Comparison of ENCODE assay signal across 25 cellular contexts in the genomic region with DNA sequence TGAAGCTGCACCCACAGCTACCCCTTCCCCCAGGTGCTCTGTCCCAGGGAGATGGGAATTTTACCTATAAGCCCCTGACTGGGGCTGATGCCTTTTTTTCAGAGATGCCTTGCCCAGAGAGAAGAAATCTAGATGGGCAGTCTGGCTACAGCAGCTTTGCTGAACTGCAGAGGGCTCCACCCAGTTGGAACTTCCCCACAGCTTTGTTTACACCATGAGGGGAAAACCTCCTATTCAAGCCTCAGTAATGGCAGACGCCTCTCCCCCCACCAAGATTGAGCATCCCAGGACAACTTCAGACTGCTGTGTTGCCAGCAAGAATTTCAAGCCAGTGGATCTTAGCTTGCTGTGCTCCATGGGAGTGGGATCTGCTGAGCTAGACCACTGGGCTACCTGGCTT.
DNase-seq lines count a peak whose midpoint lies in the region; ATAC-seq, FAIRE-seq and TF ChIP-seq lines count a peak whose summit lies in the region.
"Had no signal": no experiment of that assay in that cellular context is flagged by ENCODE, and none has a peak within 500 bp of the region (broad histone marks: within the 10 kb centered on the region; RNA-seq: fewer than 3 reads in every experiment).

No MANE protein-coding gene starts in this region.

- TF ChIP-seq CTCF in OCI-LY3 (IDR thresholded peaks at IDR 0.05; ENCODE audit: low read depth, low read length) (peak; percentile 19; the same call in 1 of the 2 replicates), coronary artery (IDR thresholded peaks at IDR 0.05) (no peak)

- H3K27me3 ChIP-seq in OCI-LY3 (ENCODE audit: low read depth, low read length): no peaks in the 10 kb centered on the region
- H3K27me3 ChIP-seq: BLaER1 had no signal

- H3K9me3 ChIP-seq in OCI-LY3 (ENCODE audit: insufficient read depth, low read length): peaks cover 27% of the 10 kb centered on the region; the same call in 1 of the 2 replicates
- H3K9me3 ChIP-seq: BE2C had no signal

- H3K4me1 ChIP-seq in OCI-LY3 (ENCODE audit: low read length): peaks cover 19% of the 10 kb centered on the region
- H3K4me1 ChIP-seq: BE2C, BLaER1 had no signal

- no peak for TF ChIP-seq POLR2A in GM12892 (IDR thresholded peaks at IDR 0.05; ENCODE audit: low read depth, low read length)

- ATAC-seq in HG02588 (IDR thresholded peaks at IDR 0.05; ENCODE audit: unreplicated experiment): no peak

- peak overlapping the region; percentile 13; the same call in 1 of the 2 replicates for H3K4me3 ChIP-seq in OCI-LY3 (ENCODE audit: low read length)
- H3K4me3 ChIP-seq in coronary artery: no peak overlapping the region
- H3K4me3 ChIP-seq: BLaER1 had no signal

- H3K27ac ChIP-seq in OCI-LY3 (ENCODE audit: low read length) (peak overlapping the region; percentile 45), coronary artery (no peak overlapping the region)
- H3K27ac ChIP-seq: BLaER1 had no signal

- peak; percentile 9 for FAIRE-seq in GM12892 (lab: Jason Lieb, UNC)
- FAIRE-seq: A204.1, GM12891, GM18507 had no signal

- peak overlapping the region; percentile 43 for H3K4me2 ChIP-seq in OCI-LY3 (ENCODE audit: low read length)
- H3K4me2 ChIP-seq: BLaER1 had no signal

- peak overlapping the region; percentile 55 for H2AFZ ChIP-seq in OCI-LY3 (ENCODE audit: low read depth, low read length)

- no peaks in the 10 kb centered on the region for H4K20me1 ChIP-seq in OCI-LY3 (ENCODE audit: insufficient read depth, low read length)
- H4K20me1 ChIP-seq: BLaER1 had no signal

- peak overlapping the region; percentile 25; the same call in 1 of the 2 replicates for H3K9ac ChIP-seq in OCI-LY3 (ENCODE audit: low read length)
- H3K9ac ChIP-seq: BLaER1 had no signal

- no peaks in the 10 kb centered on the region for H3K79me2 ChIP-seq in OCI-LY3 (ENCODE audit: low read length)

- DNase-seq in GM12892 (ENCODE audit: insufficient read length) (no peak), coronary artery (ENCODE audit: low spot score) (peak; percentile 14), GM19240 (ENCODE audit: insufficient read length, low spot score) (no peak), foreskin melanocyte (no peak)
- DNase-seq: 8988T; ACHN; BE2C; C1 segment of cervical spinal cord; CD4-positive, alpha-beta memory T cell; CD4-positive, CD25-positive, alpha-beta regulatory T cell; CD8-positive, alpha-beta memory T cell; COR-L47; DMS 273 treated with DMSO at 0.1 percent for 48 hours; DMS153; DMS53; DMS79; DND-41; EL; GDM1 had no signal

- H3K36me3 ChIP-seq in OCI-LY3 (replicated peaks; ENCODE audit: low read depth, low read length): peaks cover 15% of the 10 kb centered on the region
- H3K36me3 ChIP-seq: BE2C, BLaER1 had no signal
